Comparison of ENCODE assay signal across 15 cellular contexts in the genomic region with DNA sequence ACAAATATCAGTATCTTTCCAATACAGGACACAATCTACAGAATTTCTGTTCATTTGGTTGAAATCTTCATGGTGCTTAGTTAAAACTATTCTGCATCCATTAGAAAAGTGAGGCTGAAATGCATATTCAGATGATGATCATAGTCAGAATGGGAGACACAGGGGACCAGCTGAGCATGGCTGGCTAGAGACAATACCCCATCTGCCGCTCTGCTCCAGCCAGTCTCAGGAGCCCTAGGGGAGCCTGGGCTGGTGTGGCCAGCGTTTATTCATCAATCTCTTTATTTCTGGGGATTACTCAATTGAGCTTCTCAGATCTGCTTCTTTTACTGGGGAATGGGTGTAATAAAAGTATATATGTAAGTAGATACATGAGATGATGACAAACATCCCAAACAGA.
A peak's percentile ranks its signal among the peaks of the same experiment; 100 is the strongest.
DNase-seq lines count a peak whose midpoint lies in the region; ATAC-seq and TF ChIP-seq lines count a peak whose summit lies in the region.
"Had no signal": no experiment of that assay in that cellular context is flagged by ENCODE, and none has a peak within 500 bp of the region (broad histone marks: within the 10 kb centered on the region; RNA-seq: fewer than 3 reads in every experiment).

No MANE protein-coding gene starts in this region.

- no peaks in the 10 kb centered on the region for H3K9me3 ChIP-seq in psoas muscle
- H3K9me3 ChIP-seq: BLaER1 had no signal

- no peaks in the 10 kb centered on the region for H3K36me3 ChIP-seq in psoas muscle (ENCODE audit: insufficient read depth in 1 of 2, low read depth in 1 of 2)
- H3K36me3 ChIP-seq: BLaER1 had no signal

- intact Hi-C loops in psoas muscle (cut with DNase I): no loop called here

- DNase-seq in NCI-H1694 (lab: John Stamatoyannopoulos, UW) (peak; percentile 0), NCI-H1694 treated with DMSO at 0.1 percent for 48 hours (lab: John Stamatoyannopoulos, UW) (no peak), NCI-H524 (lab: John Stamatoyannopoulos, UW) (peak; percentile 11 to 66), cerebellar cortex (ENCODE audit: low spot score) (peak; percentile 52), psoas muscle (no peak), SKM-1 treated with dmso at 0.1 percent for 144 hours (lab: John Stamatoyannopoulos, UW; ENCODE audit: unreplicated experiment) (no peak)
- DNase-seq: 8988T; CD4-positive, alpha-beta memory T cell; DMS79; GF-D8; H9 had no signal

- peaks cover 38% of the 10 kb centered on the region for H3K4me1 Mint-ChIP-seq in nephron
- H3K4me1 Mint-ChIP-seq: CD14-positive monocyte; CD4-positive, alpha-beta memory T cell; H9 had no signal

- no peaks in the 10 kb centered on the region for H3K9me3 Mint-ChIP-seq in nephron
- H3K9me3 Mint-ChIP-seq: H9 had no signal

- no peaks in the 10 kb centered on the region for H3K4me1 ChIP-seq in psoas muscle
- H3K4me1 ChIP-seq: BLaER1 had no signal

- no peaks in the 10 kb centered on the region for H3K27me3 Mint-ChIP-seq in nephron (ENCODE audit: low read depth)
- H3K27me3 Mint-ChIP-seq: CD4-positive, alpha-beta memory T cell had no signal

- H3K27me3 ChIP-seq in psoas muscle (ENCODE audit: insufficient read depth in 3 of 3, low read length in 2 of 3): no peaks in the 10 kb centered on the region
- H3K27me3 ChIP-seq: BLaER1 had no signal

- no peak overlapping the region for H3K27ac ChIP-seq in psoas muscle
- H3K27ac ChIP-seq: BLaER1 had no signal

- WGBS in psoas muscle, 3 donors: 29 to 49% (median 40%) methylated on average over 2 of the region's 2 CpGs

- no peak overlapping the region for H3K4me3 ChIP-seq in psoas muscle
- H3K4me3 ChIP-seq: BLaER1 had no signal

- H3K27ac Mint-ChIP-seq in nephron: peak overlapping the region in 2 of 3 experiments; percentile 61 to 63
- H3K27ac Mint-ChIP-seq: CD14-positive monocyte; CD4-positive, alpha-beta memory T cell; H9 had no signal

- TF ChIP-seq CTCF in nephron (IDR thresholded peaks at IDR 0.05; ENCODE audit: unreplicated experiment in 3 of 3) (no peak), psoas muscle (IDR thresholded peaks at IDR 0.05) (no peak)

- ATAC-seq in psoas muscle (no peak), HG03039 (IDR thresholded peaks at IDR 0.05; ENCODE audit: unreplicated experiment) (no peak)

- no peaks in the 10 kb centered on the region for H3K36me3 Mint-ChIP-seq in nephron (ENCODE audit: low read depth)
- H3K36me3 Mint-ChIP-seq: CD14-positive monocyte; CD4-positive, alpha-beta memory T cell had no signal

- no peak overlapping the region for H3K4me3 Mint-ChIP-seq in nephron
- H3K4me3 Mint-ChIP-seq: CD14-positive monocyte; CD4-positive, alpha-beta memory T cell; H9 had no signal

Comparison
In these comparisons a context has a peak if more than half of its experiments do, and no peak if none do; other contexts are left out.
1. DNase-seq: peak in NCI-H1694 (single experiment), NCI-H524 (2 of 2) and cerebellar cortex (single experiment); none in NCI-H1694 treated with DMSO at 0.1 percent for 48 hours (single experiment), psoas muscle (0 of 2) and SKM-1 treated with dmso at 0.1 percent for 144 hours (single experiment).